Comparison of ENCODE assay signal across 16 cellular contexts in the genomic region with DNA sequence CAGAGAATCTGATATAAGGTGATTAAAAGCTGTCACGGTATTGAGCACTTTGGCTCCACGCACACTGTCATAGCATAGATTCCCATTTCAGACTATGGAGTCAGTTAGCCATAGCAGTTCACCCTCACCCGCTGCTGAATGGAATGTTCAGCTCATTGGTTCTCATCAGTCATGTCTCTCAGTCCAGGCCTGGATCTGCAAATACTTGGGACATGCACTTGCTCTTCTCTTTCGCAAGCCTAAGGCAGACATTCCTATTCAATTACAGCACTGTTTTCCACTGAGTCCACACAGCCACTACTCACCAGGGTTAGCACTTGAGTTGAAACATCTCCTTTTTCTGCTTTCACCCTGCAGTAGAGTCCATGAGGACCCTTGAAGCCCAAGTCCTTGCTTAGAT. TPM values are rescaled to one million over a fixed set of nuclear protein-coding genes. Genes with fewer than 3 reads are reported as not detected.
DNase-seq lines count a peak whose midpoint lies in the region; ATAC-seq and TF ChIP-seq lines count a peak whose summit lies in the region.
"Had no signal": no experiment of that assay in that cellular context is flagged by ENCODE, and none has a peak within 500 bp of the region (broad histone marks: within the 10 kb centered on the region; RNA-seq: fewer than 3 reads in every experiment).

No MANE protein-coding gene starts in this region.

- no peaks in the 10 kb centered on the region for H3K79me1 ChIP-seq in mesendoderm (ENCODE audit: low read length)

- no peak overlapping the region for H3K27ac ChIP-seq in mesendoderm (ENCODE audit: low read depth, low read length)
- H3K27ac ChIP-seq in lower lobe of right lung, result no peak overlapping the region
- no peak overlapping the region for H3K27ac ChIP-seq in upper lobe of right lung
- H3K27ac ChIP-seq: BLaER1 treated with 17β-estradiol and CSF1 and Interleukin-3, amounts not matched to agents 10 nM and 100 nM had no signal

- H3K4me2 ChIP-seq in mesendoderm (ENCODE audit: low read length), result no peak overlapping the region
- H3K4me2 ChIP-seq: BLaER1 treated with 17β-estradiol and CSF1 and Interleukin-3, amounts not matched to agents 10 nM and 100 nM had no signal

- no peak overlapping the region for H3K18ac ChIP-seq in mesendoderm (ENCODE audit: low read length)

- H2BK15ac ChIP-seq in mesendoderm (replicated peaks; ENCODE audit: low read depth), result no peak overlapping the region

- no peak overlapping the region for H3K4ac ChIP-seq in mesendoderm (ENCODE audit: low read depth, low read length)

- intact Hi-C loops in lower lobe of right lung (cut with DNase I), result no loop called here
- intact Hi-C loops in upper lobe of right lung (cut with DNase I), result no loop called here

- no peak overlapping the region for H3K9ac ChIP-seq in mesendoderm (ENCODE audit: low read length)
- H3K9ac ChIP-seq: BLaER1 treated with 17β-estradiol and CSF1 and Interleukin-3, amounts not matched to agents 10 nM and 100 nM had no signal

- H3K4me1 ChIP-seq in mesendoderm (ENCODE audit: control insufficient read depth, low read depth, low read length) (no peaks in the 10 kb centered on the region), lower lobe of right lung (no peaks in the 10 kb centered on the region), upper lobe of right lung (no peaks in the 10 kb centered on the region)
- H3K4me1 ChIP-seq: BLaER1 treated with 17β-estradiol and CSF1 and Interleukin-3, amounts not matched to agents 10 nM and 100 nM had no signal

- H2AK5ac ChIP-seq in mesendoderm (ENCODE audit: low read length), result no peak overlapping the region

- H3K23ac ChIP-seq in mesendoderm (ENCODE audit: low read length), result no peak overlapping the region

- no peak overlapping the region for H4K5ac ChIP-seq in mesendoderm (ENCODE audit: low read length)

- H2BK5ac ChIP-seq in mesendoderm (ENCODE audit: low read length), result no peak overlapping the region

- no peak overlapping the region for H3K56ac ChIP-seq in mesendoderm (ENCODE audit: low read length)

- ATAC-seq in lower lobe of right lung, result no peak
- ATAC-seq in upper lobe of right lung, result no peak
- ATAC-seq: esophagus mucosa, Right ventricle myocardium inferior had no signal

- no peaks in the 10 kb centered on the region for H3K79me2 ChIP-seq in mesendoderm (ENCODE audit: control insufficient read depth, insufficient read depth, low read length)

- H2BK120ac ChIP-seq in mesendoderm (ENCODE audit: low read depth, low read length), result no peak overlapping the region

- no peak overlapping the region for H4K8ac ChIP-seq in mesendoderm (ENCODE audit: low read depth, low read length)

- no peaks in the 10 kb centered on the region for H3K27me3 ChIP-seq in mesendoderm (ENCODE audit: insufficient read depth, low read length, poor library complexity)
- H3K27me3 ChIP-seq in lower lobe of right lung (ENCODE audit: low read depth), result no peaks in the 10 kb centered on the region
- no peaks in the 10 kb centered on the region for H3K27me3 ChIP-seq in upper lobe of right lung

- H3K9me3 ChIP-seq in lower lobe of right lung (no peaks in the 10 kb centered on the region), upper lobe of right lung (no peaks in the 10 kb centered on the region)
- H3K9me3 ChIP-seq: BLaER1 treated with 17β-estradiol and CSF1 and Interleukin-3, amounts not matched to agents 10 nM and 100 nM had no signal

- H3K36me3 ChIP-seq in mesendoderm (ENCODE audit: control insufficient read depth, insufficient read depth, low read length) (no peaks in the 10 kb centered on the region), lower lobe of right lung (no peaks in the 10 kb centered on the region), upper lobe of right lung (no peaks in the 10 kb centered on the region)
- H3K36me3 ChIP-seq: BLaER1 treated with 17β-estradiol and CSF1 and Interleukin-3, amounts not matched to agents 10 nM and 100 nM had no signal

- TF ChIP-seq CTCF in lower lobe of right lung (IDR thresholded peaks at IDR 0.05), result no peak
- TF ChIP-seq CTCF in upper lobe of right lung (IDR thresholded peaks at IDR 0.05), result no peak

- H3K4me3 ChIP-seq in mesendoderm (ENCODE audit: low read length), result no peak overlapping the region
- no peak overlapping the region for H3K4me3 ChIP-seq in lower lobe of right lung
- H3K4me3 ChIP-seq in upper lobe of right lung, result no peak overlapping the region
- H3K4me3 ChIP-seq: BLaER1 treated with 17β-estradiol and CSF1 and Interleukin-3, amounts not matched to agents 10 nM and 100 nM had no signal

- no CpG with 5 or more reads among the region's 4 CpGs for WGBS in mesendoderm (ENCODE audit: extremely low coverage, insufficient coverage, low lambda C conversion rate)

- DNase-seq in AG08396 (ENCODE audit: low spot score), result peak; percentile 76
- DNase-seq in HuH-7 (ENCODE audit: low spot score), result peak; percentile 6
- peak; percentile 24 for DNase-seq in dedifferentiated amniotic fluid mesenchymal stem cell (ENCODE audit: extremely low spot score)
- DNase-seq in mesendoderm, result peak; percentile 56
- DNase-seq in lower lobe of right lung, result no peak
- no peak for DNase-seq in upper lobe of right lung
- DNase-seq in SW480 (ENCODE audit: low spot score), result no peak
- no peak for DNase-seq in DMS153 treated with DMSO at 0.1 percent for 48 hours (lab: John Stamatoyannopoulos, UW; ENCODE audit: unreplicated experiment)
- DNase-seq: activated CD8-positive, alpha-beta memory T cell treated with anti-CD3 and anti-CD28 coated beads for 24 hours; activated gamma-delta T cell treated with Interleukin-2 at 50 U/mL for 16 hours; NCI-H1694; NCI-H526 treated with DMSO at 0.1 percent for 48 hours; stimulated activated CD4-positive, alpha-beta T cell treated with anti-CD3 and anti-CD28 coated beads, Interleukin-1b, Interleukin-23, amount 100 ng/mL, for 48 hours had no signal

RNA-seq across cellular contexts. Expression of a gene that starts 30.6 kb away (rescaled TPM):
- 3.7 TPM for polyA plus RNA-seq in mesendoderm (2013, experiment 1 of 2)
- 3.9 TPM for polyA plus RNA-seq in mesendoderm (2013, experiment 2 of 2)
- 12.3 TPM for total RNA-seq in lower lobe of right lung
- total RNA-seq in upper lobe of right lung, result 12.3 TPM

Comparison
In these comparisons a context has a peak if more than half of its experiments do, and no peak if none do; other contexts are left out.
1. DNase-seq: peak in AG08396 (single experiment), HuH-7 (single experiment), dedifferentiated amniotic fluid mesenchymal stem cell (single experiment) and mesendoderm (single experiment); none in lower lobe of right lung (single experiment), upper lobe of right lung (single experiment), SW480 (single experiment) and DMS153 treated with DMSO at 0.1 percent for 48 hours (single experiment).